In genomic region chrX:154818916-154819770, GRCh38 we compare ENCODE assay signal across 1 cellular context.
TF ChIP-seq lines count a peak whose summit lies in the region.

No MANE protein-coding gene starts in this region.

TF ChIP-seq in K562, 482 proteins besides CTCF, POLR2A, EP300 and RAD21 (continued from another document and continues in another):
- TF ChIP-seq GATAD2B (IDR thresholded peaks at IDR 0.05; ENCODE audit: borderline replicate concordance), result 0 out of 2 replicates have a peak, but pooled peaks have one; percentile 18
- TF ChIP-seq KLF13 (tag; IDR thresholded peaks at IDR 0.05; ENCODE audit: borderline replicate concordance, low read depth), result no peak
- no peak for TF ChIP-seq ZNF518B (CRISPR knock-in tag; IDR thresholded peaks at IDR 0.05)
- TF ChIP-seq RBM25 (IDR thresholded peaks at IDR 0.05; ENCODE audit: low read depth, low read length, severe bottlenecking), result no peak
- TF ChIP-seq CCNT2 (IDR thresholded peaks at IDR 0.05; ENCODE audit: borderline replicate concordance, extremely low read depth, insufficient read length, low read depth, low read length), result no peak
- no peak for TF ChIP-seq SAFB (IDR thresholded peaks at IDR 0.05; ENCODE audit: borderline replicate concordance, low read depth, low read length)
- no peak for TF ChIP-seq EWSR1 (IDR thresholded peaks at IDR 0.05; ENCODE audit: borderline replicate concordance, low read depth, partially characterized antibody)
- 0 out of 2 replicates have a peak, but pooled peaks have one; percentile 13 for TF ChIP-seq SMARCE1 (IDR thresholded peaks at IDR 0.05)
- TF ChIP-seq SMARCA5 (IDR thresholded peaks at IDR 0.05), result no peak
- TF ChIP-seq KAT7 (CRISPR knock-in tag; IDR thresholded peaks at IDR 0.05; ENCODE audit: borderline replicate concordance), result no peak
- no peak for TF ChIP-seq FOXP4 (CRISPR knock-in tag; IDR thresholded peaks at IDR 0.05; ENCODE audit: borderline replicate concordance)
- TF ChIP-seq ZFP91 (CRISPR knock-in tag; IDR thresholded peaks at IDR 0.05), result no peak
- no peak for TF ChIP-seq HDAC3 (IDR thresholded peaks at IDR 0.05; ENCODE audit: borderline replicate concordance, partially characterized antibody)
- peak; percentile 35 for TF ChIP-seq TAF9B (IDR thresholded peaks at IDR 0.05; ENCODE audit: partially characterized antibody)
- TF ChIP-seq MAX (CRISPR knock-in tag; IDR thresholded peaks at IDR 0.05), result no peak
- peak; percentile 7 for TF ChIP-seq ZNF592 (IDR thresholded peaks at IDR 0.05)
- TF ChIP-seq CHD7 (IDR thresholded peaks at IDR 0.05; ENCODE audit: low read depth, low read length), result no peak
- no peak for TF ChIP-seq SMAD1 (IDR thresholded peaks at IDR 0.05; ENCODE audit: low read depth, low read length, partially characterized antibody)
- no peak for TF ChIP-seq PHTF2 (CRISPR knock-in tag; IDR thresholded peaks at IDR 0.05)
- no peak for TF ChIP-seq PHF21A (IDR thresholded peaks at IDR 0.05; ENCODE audit: borderline replicate concordance, low read depth)
- 0 out of 2 replicates have a peak, but pooled peaks have one; percentile 5 for TF ChIP-seq L3MBTL2 (IDR thresholded peaks at IDR 0.05)
- TF ChIP-seq ERF (CRISPR knock-in tag; IDR thresholded peaks at IDR 0.05), result no peak
- no peak for TF ChIP-seq POLR2G (IDR thresholded peaks at IDR 0.05; ENCODE audit: low read depth, low read length)
- TF ChIP-seq U2AF1 (optimal IDR thresholded peaks at IDR 0.05; ENCODE audit: low read depth, low read length), result no peak
- 0 out of 2 replicates have a peak, but pooled peaks have one; percentile 32 for TF ChIP-seq SPI1 (IDR thresholded peaks at IDR 0.05; ENCODE audit: borderline replicate concordance, low read depth, low read length)
- no peak for TF ChIP-seq ZNF408 (CRISPR knock-in tag; IDR thresholded peaks at IDR 0.05; ENCODE audit: low read depth)
- no peak for TF ChIP-seq SMAD2 (IDR thresholded peaks at IDR 0.05; ENCODE audit: low read depth, low read length)
- TF ChIP-seq PPARD (CRISPR knock-in tag; IDR thresholded peaks at IDR 0.05), result no peak
- peak; percentile 48; the same call in 1 of the 2 replicates for TF ChIP-seq MAFK (IDR thresholded peaks at IDR 0.05; ENCODE audit: low read length)
- TF ChIP-seq ARNT (IDR thresholded peaks at IDR 0.05), result 0 out of 4 replicates have a peak, but pooled peaks of 1 of the 2 experiments have one; percentile 12
- TF ChIP-seq TSC22D4 (tag; IDR thresholded peaks at IDR 0.05), result no peak
- no peak for TF ChIP-seq TEAD2 (tag; IDR thresholded peaks at IDR 0.05)
- no peak for TF ChIP-seq MAZ (CRISPR knock-in tag; conservative IDR thresholded peaks at IDR 0.05 in 1 of 2, IDR thresholded peaks at IDR 0.05 in 1 of 2)
- TF ChIP-seq ZBTB9 (CRISPR knock-in tag; IDR thresholded peaks at IDR 0.05), result 0 out of 2 replicates have a peak, but pooled peaks have one; percentile 30
